Comparison of ENCODE assay signal across 17 cellular contexts in genomic region chr7:67359900-67360299, GRCh38.
DNase-seq lines count a peak whose midpoint lies in the region; ATAC-seq lines count a peak whose summit lies in the region.
"Had no signal": no experiment of that assay in that cellular context is flagged by ENCODE, and none has a peak within 500 bp of the region (broad histone marks: within the 10 kb centered on the region; RNA-seq: fewer than 3 reads in every experiment).

No MANE protein-coding gene starts in this region.

- WGBS in mesendoderm (ENCODE audit: extremely low coverage, insufficient coverage, low lambda C conversion rate): no CpG with 5 or more reads among the region's 3 CpGs

- no peak overlapping the region for H4K8ac ChIP-seq in mesendoderm (ENCODE audit: low read depth, low read length)

- H3K4me2 ChIP-seq in mesendoderm (ENCODE audit: low read length): no peak overlapping the region

- no peak overlapping the region for H3K4me3 ChIP-seq in mesendoderm (ENCODE audit: low read length)
- H3K4me3 ChIP-seq: HAP-1, Peyer's patch had no signal

- intact Hi-C loops in Right ventricle myocardium superior (cut with DNase I): no loop called here

- no peaks in the 10 kb centered on the region for H3K36me3 ChIP-seq in mesendoderm (ENCODE audit: control insufficient read depth, insufficient read depth, low read length)
- H3K36me3 ChIP-seq: HAP-1, Peyer's patch had no signal

- no peak overlapping the region for H2BK120ac ChIP-seq in mesendoderm (ENCODE audit: low read depth, low read length)

- no peak overlapping the region for H3K27ac Mint-ChIP-seq in naive thymus-derived CD8-positive, alpha-beta T cell
- H3K27ac Mint-ChIP-seq: IgD-negative memory B cell had no signal

- no peaks in the 10 kb centered on the region for H3K79me1 ChIP-seq in mesendoderm (ENCODE audit: low read length)

- peak overlapping the region; percentile 64 for H2BK5ac ChIP-seq in mesendoderm (ENCODE audit: low read length)

- peaks cover 0 to 34% (median 0%) of the 10 kb centered on the region in 9 donors for H3K9me3 Mint-ChIP-seq in naive thymus-derived CD8-positive, alpha-beta T cell

- H3K4me1 Mint-ChIP-seq in naive thymus-derived CD8-positive, alpha-beta T cell: no peaks in the 10 kb centered on the region

- H3K18ac ChIP-seq in mesendoderm (ENCODE audit: low read length): no peak overlapping the region

- no peak overlapping the region for H2BK15ac ChIP-seq in mesendoderm (replicated peaks; ENCODE audit: low read depth)

- ATAC-seq in Right ventricle myocardium superior (ENCODE audit: poor library complexity) (peak; percentile 60), HG03097 (IDR thresholded peaks at IDR 0.05; ENCODE audit: low FRiP score, unreplicated experiment) (no peak)
- no peak for ATAC-seq in naive thymus-derived CD8-positive, alpha-beta T cell

- H2AK5ac ChIP-seq in mesendoderm (ENCODE audit: low read length): no peak overlapping the region

- H3K79me2 ChIP-seq in mesendoderm (ENCODE audit: control insufficient read depth, insufficient read depth, low read length): no peaks in the 10 kb centered on the region

- POLR2A ChIA-PET in naive thymus-derived CD8-positive, alpha-beta T cell (lab: Charles Lee): no interaction called here

- H3K9ac ChIP-seq in mesendoderm (ENCODE audit: low read length): no peak overlapping the region

- H3K23ac ChIP-seq in mesendoderm (ENCODE audit: low read length): no peak overlapping the region

- H3K4me1 ChIP-seq in mesendoderm (ENCODE audit: control insufficient read depth, low read depth, low read length): peaks cover 1% of the 10 kb centered on the region
- H3K4me1 ChIP-seq: HAP-1, Peyer's patch had no signal

- H4K5ac ChIP-seq in mesendoderm (ENCODE audit: low read length): no peak overlapping the region

- peaks cover 10 to 17% (median 17%) of the 10 kb centered on the region in 3 donors for H3K36me3 Mint-ChIP-seq in naive thymus-derived CD8-positive, alpha-beta T cell

- DNase-seq in HUDEP-2 (lab: John Stamatoyannopoulos, UW; ENCODE audit: unreplicated experiment in 76 of 76): peak in 39 of 76 experiments; percentile 1 to 65 (median 31)
- DNase-seq in OCI-M1 (lab: John Stamatoyannopoulos, UW): peak; percentile 62
- no peak for DNase-seq in Right ventricle myocardium superior
- peak; percentile 89 for DNase-seq in mesendoderm
- DNase-seq in naive thymus-derived CD8-positive, alpha-beta T cell: no peak
- no peak for DNase-seq in amygdala (lab: John Stamatoyannopoulos, UW)
- DNase-seq in stimulated activated CD4-positive, alpha-beta T cell treated with anti-CD3 and anti-CD28 coated beads, Interleukin-4, amount 100 ng/mL, for 1 hour: no peak
- DNase-seq: DMS 273 treated with DMSO at 0.1 percent for 48 hours, EL, MV-4-11, NCI-H1436 treated with DMSO at 0.1 percent for 48 hours, NCI-H2107, NCI-H69, Peyer's patch had no signal

- H3K4ac ChIP-seq in mesendoderm (ENCODE audit: low read depth, low read length): no peak overlapping the region

- H3K27me3 Mint-ChIP-seq in naive thymus-derived CD8-positive, alpha-beta T cell: peaks cover 0 to 3% (median 0%) of the 10 kb centered on the region in 5 donors
- H3K27me3 Mint-ChIP-seq: IgD-negative memory B cell had no signal

- no peak overlapping the region for H3K4me3 Mint-ChIP-seq in naive thymus-derived CD8-positive, alpha-beta T cell
- H3K4me3 Mint-ChIP-seq: IgD-negative memory B cell had no signal

- H3K27me3 ChIP-seq in mesendoderm (ENCODE audit: insufficient read depth, low read length, poor library complexity): no peaks in the 10 kb centered on the region
- H3K27me3 ChIP-seq: Peyer's patch had no signal

- no peak overlapping the region for H3K56ac ChIP-seq in mesendoderm (ENCODE audit: low read length)

- H3K27ac ChIP-seq in mesendoderm (ENCODE audit: low read depth, low read length): no peak overlapping the region
- H3K27ac ChIP-seq: Peyer's patch had no signal

Comparison
In these comparisons a context has a peak if more than half of its experiments do, and no peak if none do; other contexts are left out.
1. DNase-seq: peak in HUDEP-2 (39 of 76), OCI-M1 (single experiment) and mesendoderm (single experiment); none in Right ventricle myocardium superior (single experiment), naive thymus-derived CD8-positive, alpha-beta T cell (0 of 10), amygdala (0 of 56) and stimulated activated CD4-positive, alpha-beta T cell treated with anti-CD3 and anti-CD28 coated beads, Interleukin-4, amount 100 ng/mL, for 1 hour (single experiment).